23 cellular contexts compared by ENCODE assay signal in genomic region chr7:84176716-84177115, GRCh38. TPM values are rescaled to one million over a fixed set of nuclear protein-coding genes. Genes with fewer than 3 reads are reported as not detected.
DNase-seq lines count a peak whose midpoint lies in the region; ATAC-seq and TF ChIP-seq lines count a peak whose summit lies in the region.
"Had no signal": no experiment of that assay in that cellular context is flagged by ENCODE, and none has a peak within 500 bp of the region (broad histone marks: within the 10 kb centered on the region; RNA-seq: fewer than 3 reads in every experiment).

No MANE protein-coding gene starts in this region.

- WGBS in esophagus muscularis mucosa: 36% methylated on average over 2 of the region's 2 CpGs

- TF ChIP-seq POLR2A in esophagus muscularis mucosa (IDR thresholded peaks at IDR 0.05; ENCODE audit: low read depth): no peak

- H3K9ac ChIP-seq in muscle layer of colon (ENCODE audit: low read length): no peak overlapping the region

- ATAC-seq in HG02840 (IDR thresholded peaks at IDR 0.05; ENCODE audit: low FRiP score, unreplicated experiment) (no peak), HG03354 (IDR thresholded peaks at IDR 0.05; ENCODE audit: poor library complexity, severe bottlenecking, unreplicated experiment) (no peak)
- no peak for ATAC-seq in stimulated activated memory B cell treated with anti-CD40 and anti-IgM and Interleukin-4, amounts not matched to agents 10 μg/mL and 1 μg/mL and 100 μg/mL, for 72 hours
- ATAC-seq: activated CD8-positive, alpha-beta memory T cell treated with anti-CD3 and anti-CD28 coated beads, Interleukin-2, amount 10 ng/mL, durations not matched to agents 7 days and 5 days; body of pancreas; natural killer cell treated with Interleukin-12 subunit alpha and Interleukin-12 subunit beta and Interleukin-15 and Interleukin-18, amount 100 ng/mL, for 72 hours had no signal

- intact Hi-C loops in esophagus muscularis mucosa (cut with DNase I): no loop called here

- no peak overlapping the region for H3K4me3 ChIP-seq in esophagus muscularis mucosa
- peak overlapping the region in 1 of 2 donors; percentile 41 for H3K4me3 ChIP-seq in muscle layer of colon (ENCODE audit: low read depth in 1 of 2, low read length in 2 of 2)
- H3K4me3 ChIP-seq: body of pancreas, coronary artery, ovary had no signal

- H3K36me3 ChIP-seq in esophagus muscularis mucosa (no peaks in the 10 kb centered on the region), muscle layer of colon (ENCODE audit: insufficient read depth, low read length) (no peaks in the 10 kb centered on the region)
- H3K36me3 ChIP-seq: ovary had no signal

- no peaks in the 10 kb centered on the region for H3K27me3 ChIP-seq in esophagus muscularis mucosa
- no peaks in the 10 kb centered on the region for H3K27me3 ChIP-seq in muscle layer of colon (ENCODE audit: control insufficient read depth in 1 of 2, insufficient read depth in 2 of 2, low read length in 2 of 2)
- H3K27me3 ChIP-seq: body of pancreas, ovary had no signal

- H3K36me3 Mint-ChIP-seq in stimulated activated memory B cell treated with anti-CD40 and anti-IgM and Interleukin-4, amounts not matched to agents 10 μg/mL and 1 μg/mL and 100 μg/mL, for 72 hours: no peaks in the 10 kb centered on the region
- H3K36me3 Mint-ChIP-seq: activated CD8-positive, alpha-beta memory T cell treated with anti-CD3 and anti-CD28 coated beads, Interleukin-2, amount 10 ng/mL, durations not matched to agents 7 days and 5 days; activated naive CD8-positive, alpha-beta T cell; natural killer cell treated with Interleukin-12 subunit alpha and Interleukin-12 subunit beta and Interleukin-15 and Interleukin-18, amount 100 ng/mL, for 72 hours had no signal

- H3K27me3 Mint-ChIP-seq in stimulated activated memory B cell treated with anti-CD40 and anti-IgM and Interleukin-4, amounts not matched to agents 10 μg/mL and 1 μg/mL and 100 μg/mL, for 72 hours: no peaks in the 10 kb centered on the region
- H3K27me3 Mint-ChIP-seq: activated CD4-positive, alpha-beta T cell treated with anti-CD3 and anti-CD28 coated beads, Interleukin-2, amount 10 ng/mL, durations not matched to agents 24 days and 14 days; activated CD8-positive, alpha-beta memory T cell treated with anti-CD3 and anti-CD28 coated beads, Interleukin-2, amount 10 ng/mL, durations not matched to agents 7 days and 5 days; activated naive CD8-positive, alpha-beta T cell; natural killer cell treated with Interleukin-12 subunit alpha and Interleukin-12 subunit beta and Interleukin-15 and Interleukin-18, amount 100 ng/mL, for 72 hours had no signal

- H3K4me3 Mint-ChIP-seq in stimulated activated memory B cell treated with anti-CD40 and anti-IgM and Interleukin-4, amounts not matched to agents 10 μg/mL and 1 μg/mL and 100 μg/mL, for 72 hours: no peak overlapping the region
- H3K4me3 Mint-ChIP-seq: activated CD4-positive, alpha-beta T cell treated with anti-CD3 and anti-CD28 coated beads, Interleukin-2, amount 10 ng/mL, durations not matched to agents 24 days and 14 days; activated CD8-positive, alpha-beta memory T cell treated with anti-CD3 and anti-CD28 coated beads, Interleukin-2, amount 10 ng/mL, durations not matched to agents 7 days and 5 days; activated naive CD8-positive, alpha-beta T cell; activated T-helper 1 cell treated with anti-CD3 and anti-CD28 coated beads, Interleukin-12 subunit alpha, Interleukin-12 subunit beta, Interleukin-2, Interleukin-4 antibody, amounts not matched to agents 30 ng/mL and 10 ng/mL and 1 ng/mL, durations not matched to agents 14 hours and 24 hours and 36 hours; endodermal cell; H9; natural killer cell treated with Interleukin-12 subunit alpha and Interleukin-12 subunit beta and Interleukin-15 and Interleukin-18, amount 100 ng/mL, for 72 hours had no signal

- no peak overlapping the region for H3K27ac Mint-ChIP-seq in stimulated activated memory B cell treated with anti-CD40 and anti-IgM and Interleukin-4, amounts not matched to agents 10 μg/mL and 1 μg/mL and 100 μg/mL, for 72 hours
- H3K27ac Mint-ChIP-seq: activated CD4-positive, alpha-beta T cell treated with anti-CD3 and anti-CD28 coated beads, Interleukin-2, amount 10 ng/mL, durations not matched to agents 24 days and 14 days; activated CD8-positive, alpha-beta memory T cell treated with anti-CD3 and anti-CD28 coated beads, Interleukin-2, amount 10 ng/mL, durations not matched to agents 7 days and 5 days; activated naive CD8-positive, alpha-beta T cell; activated T-helper 1 cell treated with anti-CD3 and anti-CD28 coated beads, Interleukin-12 subunit alpha, Interleukin-12 subunit beta, Interleukin-2, Interleukin-4 antibody, amounts not matched to agents 30 ng/mL and 10 ng/mL and 1 ng/mL, durations not matched to agents 14 hours and 24 hours and 36 hours; endodermal cell; H9; natural killer cell treated with Interleukin-12 subunit alpha and Interleukin-12 subunit beta and Interleukin-15 and Interleukin-18, amount 100 ng/mL, for 72 hours had no signal

- H3K9me3 Mint-ChIP-seq in stimulated activated memory B cell treated with anti-CD40 and anti-IgM and Interleukin-4, amounts not matched to agents 10 μg/mL and 1 μg/mL and 100 μg/mL, for 72 hours: no peaks in the 10 kb centered on the region
- H3K9me3 Mint-ChIP-seq: activated CD4-positive, alpha-beta T cell treated with anti-CD3 and anti-CD28 coated beads, Interleukin-2, amount 10 ng/mL, durations not matched to agents 24 days and 14 days; activated T-helper 1 cell treated with anti-CD3 and anti-CD28 coated beads, Interleukin-12 subunit alpha, Interleukin-12 subunit beta, Interleukin-2, Interleukin-4 antibody, amounts not matched to agents 30 ng/mL and 10 ng/mL and 1 ng/mL, durations not matched to agents 14 hours and 24 hours and 36 hours; natural killer cell treated with Interleukin-12 subunit alpha and Interleukin-12 subunit beta and Interleukin-15 and Interleukin-18, amount 100 ng/mL, for 72 hours had no signal

- H3K4me1 ChIP-seq in esophagus muscularis mucosa (peaks cover 0 to 38% (median 25%) of the 10 kb centered on the region in 4 donors), muscle layer of colon (ENCODE audit: insufficient read depth, low read length) (peaks cover 26% of the 10 kb centered on the region)
- H3K4me1 ChIP-seq: body of pancreas had no signal

- no peak for TF ChIP-seq CTCF in esophagus muscularis mucosa (IDR thresholded peaks at IDR 0.05)

- DNase-seq in EL (peak; percentile 33), MV-4-11 (lab: John Stamatoyannopoulos, UW) (peak; percentile 6), esophagus muscularis mucosa (ENCODE audit: extremely low spot score) (no peak)
- DNase-seq: activated CD4-positive, alpha-beta T cell treated with anti-CD3 and anti-CD28 coated beads, Interleukin-2, amount 10 ng/mL, durations not matched to agents 24 days and 14 days; activated CD8-positive, alpha-beta memory T cell treated with anti-CD3 and anti-CD28 coated beads, Interleukin-2, amount 10 ng/mL, durations not matched to agents 7 days and 5 days; body of pancreas; DND-41; endodermal cell; H9; kidney glomerular epithelial cell; NCI-H1417 treated with DMSO at 0.1 percent for 48 hours; NCI-H524; ovary; stimulated activated CD4-positive, alpha-beta T cell treated with anti-CD3 and anti-CD28 coated beads, Interleukin-1b, Interleukin-23, amount 100 ng/mL, for 48 hours; stimulated activated naive CD4-positive, alpha-beta T cell treated with Interleukin-2 at 50 U/mL for 16 hours had no signal

- H3K27ac ChIP-seq in esophagus muscularis mucosa (replicated peaks in 1 of 4) (peak overlapping the region; percentile 1 to 44 (median 16)), muscle layer of colon (ENCODE audit: low read depth, low read length) (peak overlapping the region; percentile 60)
- H3K27ac ChIP-seq: body of pancreas, coronary artery, ovary had no signal

- no peaks in the 10 kb centered on the region for H3K9me3 ChIP-seq in esophagus muscularis mucosa
- no peaks in the 10 kb centered on the region for H3K9me3 ChIP-seq in muscle layer of colon (ENCODE audit: low read length)
- H3K9me3 ChIP-seq: body of pancreas, ovary had no signal

- no peaks in the 10 kb centered on the region for H3K4me1 Mint-ChIP-seq in stimulated activated memory B cell treated with anti-CD40 and anti-IgM and Interleukin-4, amounts not matched to agents 10 μg/mL and 1 μg/mL and 100 μg/mL, for 72 hours
- H3K4me1 Mint-ChIP-seq: activated CD4-positive, alpha-beta T cell treated with anti-CD3 and anti-CD28 coated beads, Interleukin-2, amount 10 ng/mL, durations not matched to agents 24 days and 14 days; activated CD8-positive, alpha-beta memory T cell treated with anti-CD3 and anti-CD28 coated beads, Interleukin-2, amount 10 ng/mL, durations not matched to agents 7 days and 5 days had no signal

- TF ChIP-seq EP300 in esophagus muscularis mucosa (IDR thresholded peaks at IDR 0.05): no peak

RNA-seq across cellular contexts. Expression of gene SEMA3A, which starts 17.9 kb away (rescaled TPM):
- 10 to 100 TPM; 27.8 to 39.0 (median 34.5) TPM for total RNA-seq in esophagus muscularis mucosa
- total RNA-seq: activated T-helper 1 cell treated with anti-CD3 and anti-CD28 coated beads, Interleukin-12 subunit alpha, Interleukin-12 subunit beta, Interleukin-2, Interleukin-4 antibody, amounts not matched to agents 30 ng/mL and 10 ng/mL and 1 ng/mL, durations not matched to agents 14 hours and 24 hours and 36 hours had no signal
